Comparison of ENCODE assay signal across 1 cellular context in genomic region chr11:102780491-102780918, GRCh38.
TF ChIP-seq lines count a peak whose summit lies in the region.

MMP10 (minus strand) TSS chr11:102780628; CDS start chr11:102780591, 37 bp downstream.

TF ChIP-seq in H1, 55 proteins besides CTCF, POLR2A, EP300 and RAD21 (continued from another document):
- TF ChIP-seq RNF2 (IDR thresholded peaks at IDR 0.05; ENCODE audit: borderline replicate concordance, low read depth, low read length, missing control alignments, poor library complexity, severe bottlenecking), result no peak
- TF ChIP-seq FOSL1 (IDR thresholded peaks at IDR 0.05; ENCODE audit: insufficient read depth, low read depth, low read length), result no peak
- no peak for TF ChIP-seq SP1 (IDR thresholded peaks at IDR 0.05; ENCODE audit: low read depth, low read length)
- TF ChIP-seq CREB1 (IDR thresholded peaks at IDR 0.05), result no peak
- no peak for TF ChIP-seq CHD7 (IDR thresholded peaks at IDR 0.05; ENCODE audit: insufficient replicate concordance, low read length)
- TF ChIP-seq JUND (IDR thresholded peaks at IDR 0.05; ENCODE audit: low read length), result peak; percentile 50; the same call in 1 of the 2 replicates
- no peak for TF ChIP-seq USF2 (IDR thresholded peaks at IDR 0.05; ENCODE audit: low read length)
- no peak for TF ChIP-seq HDAC6 (IDR thresholded peaks at IDR 0.05; ENCODE audit: low read depth, low read length)
TF ChIP-seq in H1: peak in this region for 5.
